Comparison of ENCODE assay signal across 24 cellular contexts in genomic region chr3:89955141-89955540, GRCh38.
DNase-seq lines count a peak whose midpoint lies in the region; ATAC-seq and TF ChIP-seq lines count a peak whose summit lies in the region.
"Had no signal": no experiment of that assay in that cellular context is flagged by ENCODE, and none has a peak within 500 bp of the region (broad histone marks: within the 10 kb centered on the region; RNA-seq: fewer than 3 reads in every experiment).

No MANE protein-coding gene starts in this region.

- H3K4me2 ChIP-seq in OCI-LY3 (ENCODE audit: low read length), result no peak overlapping the region

- H3K9ac ChIP-seq in OCI-LY3 (ENCODE audit: low read length) (no peak overlapping the region), rectal smooth muscle tissue (ENCODE audit: low read length) (no peak overlapping the region)

- H4K20me1 ChIP-seq in OCI-LY3 (ENCODE audit: insufficient read depth, low read length), result no peaks in the 10 kb centered on the region

- H3K4me1 ChIP-seq in OCI-LY3 (ENCODE audit: low read length) (no peaks in the 10 kb centered on the region), rectal smooth muscle tissue (ENCODE audit: control insufficient read depth, insufficient read depth, low read length) (peaks cover 6% of the 10 kb centered on the region)
- H3K4me1 ChIP-seq: breast epithelium, foreskin keratinocyte, heart right ventricle had no signal

- no peaks in the 10 kb centered on the region for H3K79me2 ChIP-seq in OCI-LY3 (ENCODE audit: low read length)

- H3K27me3 ChIP-seq in OCI-LY3 (ENCODE audit: low read depth, low read length), result no peaks in the 10 kb centered on the region
- H3K27me3 ChIP-seq in rectal smooth muscle tissue (ENCODE audit: control insufficient read depth, insufficient read depth, low read length), result no peaks in the 10 kb centered on the region
- H3K27me3 ChIP-seq: breast epithelium, foreskin keratinocyte, heart right ventricle, neutrophil had no signal

- 0 out of 2 replicates have a peak overlapping the region, but pooled peaks have one; percentile 15 for H2AFZ ChIP-seq in OCI-LY3 (ENCODE audit: low read depth, low read length)

- H3K36me3 ChIP-seq in OCI-LY3 (replicated peaks; ENCODE audit: low read depth, low read length) (no peaks in the 10 kb centered on the region), rectal smooth muscle tissue (ENCODE audit: control insufficient read depth, insufficient read depth, low read length) (no peaks in the 10 kb centered on the region)
- H3K36me3 ChIP-seq: breast epithelium, heart right ventricle, neutrophil, thoracic aorta, WERI-Rb-1 had no signal

- DNase-seq in LNCaP clone FGC (ENCODE audit: low read depth) (peak; percentile 73), fibroblast of villous mesenchyme (ENCODE audit: low read depth) (peak; percentile 48), NOMO-1 (lab: John Stamatoyannopoulos, UW; ENCODE audit: unreplicated experiment in 2 of 2) (no peak)
- DNase-seq in activated naive CD4-positive, alpha-beta T cell treated with Interleukin-2 at 50 U/mL for 16 hours, result no peak
- DNase-seq: activated CD4-positive, alpha-beta T cell treated with anti-CD3 and anti-CD28 coated beads, Interleukin-2, amount 10 ng/mL, durations not matched to agents 24 days and 14 days; activated naive CD4-positive, alpha-beta T cell treated with anti-CD3 and anti-CD28 coated beads for 36 hours; activated T-cell treated with anti-CD3 and anti-CD28 coated beads, Interleukin-2, amount 50 U/mL, for 4 hours; effector CD4-positive, alpha-beta T cell; EL; foreskin keratinocyte; heart right ventricle; mammary epithelial cell; NCI-H1105; Right ventricle myocardium superior; SW 1271; T-helper 9 cell; WERI-Rb-1 had no signal

- H3K4me3 ChIP-seq in LNCaP clone FGC (ENCODE audit: low read depth, low read length), result no peak overlapping the region
- no peak overlapping the region for H3K4me3 ChIP-seq in OCI-LY3 (ENCODE audit: low read length)
- no peak overlapping the region for H3K4me3 ChIP-seq in fibroblast of villous mesenchyme (ENCODE audit: low read depth, low read length)
- H3K4me3 ChIP-seq in rectal smooth muscle tissue (ENCODE audit: low read length), result no peak overlapping the region
- H3K4me3 ChIP-seq: breast epithelium, heart right ventricle, skin epidermis, thoracic aorta had no signal

- H3K27ac ChIP-seq in OCI-LY3 (ENCODE audit: low read length), result no peak overlapping the region
- H3K27ac ChIP-seq in rectal smooth muscle tissue (ENCODE audit: low read depth, low read length), result peak overlapping the region; percentile 3
- H3K27ac ChIP-seq: breast epithelium, foreskin keratinocyte, heart right ventricle, neutrophil, skin epidermis, thoracic aorta, WERI-Rb-1 had no signal

- TF ChIP-seq CTCF in LNCaP clone FGC (IDR thresholded peaks at IDR 0.05; ENCODE audit: control insufficient read depth, extremely low read depth, insufficient read depth) (0 out of 2 replicates have a peak, but pooled peaks have one; percentile 5), OCI-LY3 (IDR thresholded peaks at IDR 0.05; ENCODE audit: low read depth, low read length) (no peak), fibroblast of villous mesenchyme (IDR thresholded peaks at IDR 0.05; ENCODE audit: insufficient read depth, low read depth, low read length) (no peak)

- no peak for ATAC-seq in HG03378 (IDR thresholded peaks at IDR 0.05; ENCODE audit: unreplicated experiment)
- ATAC-seq: activated T-cell treated with anti-CD3 and anti-CD28 coated beads, Interleukin-2, amount 50 U/mL, for 4 hours; foreskin keratinocyte; heart right ventricle had no signal

- no peaks in the 10 kb centered on the region; the same call in 1 of the 2 replicates for H3K9me3 ChIP-seq in OCI-LY3 (ENCODE audit: insufficient read depth, low read length)
- H3K9me3 ChIP-seq: breast epithelium, neutrophil, thoracic aorta had no signal

Comparison
In these comparisons a context has a peak if more than half of its experiments do, and no peak if none do; other contexts are left out.
1. DNase-seq: peak in LNCaP clone FGC (single experiment) and fibroblast of villous mesenchyme (single experiment); none in NOMO-1 (0 of 2) and activated naive CD4-positive, alpha-beta T cell treated with Interleukin-2 at 50 U/mL for 16 hours (single experiment).